Comparison of ENCODE assay signal across 8 cellular contexts in genomic region chr20:23142162-23143050, GRCh38.
DNase-seq lines count a peak whose midpoint lies in the region; ATAC-seq and TF ChIP-seq lines count a peak whose summit lies in the region.

No MANE protein-coding gene starts in this region.

- H3K4me3 ChIP-seq in adipocyte (ENCODE audit: low read length) (peak overlapping the region; percentile 34), neutrophil (ENCODE audit: low read depth in 1 of 2, low read length in 1 of 2) (peak overlapping the region; percentile 7 to 38)

- H3K9me3 ChIP-seq in adipocyte (ENCODE audit: control insufficient read depth, low read length) = no peaks in the 10 kb centered on the region
- no peaks in the 10 kb centered on the region for H3K9me3 ChIP-seq in neutrophil

- peak overlapping the region; percentile 99 for H3K27ac ChIP-seq in neutrophil

- H3K4me1 ChIP-seq in adipocyte (ENCODE audit: control insufficient read depth, insufficient read depth, low read length) = peaks cover 55% of the 10 kb centered on the region
- peaks cover 79 to 87% of the 10 kb centered on the region in 2 experiments for H3K4me1 ChIP-seq in neutrophil (ENCODE audit: control insufficient read depth in 1 of 2, insufficient read depth in 1 of 2, low read depth in 1 of 2, low read length in 1 of 2)

- POLR2A ChIA-PET in HEK293T (lab: Yijun Ruan, JAX) = interaction anchor here (1.4 kb wide), 1 partner anchor 215 kb away, joined by 3 read pairs; no protein-coding TSS in a partner anchor

- TF ChIP-seq CTCF in neutrophil (IDR thresholded peaks at IDR 0.05) = no peak

- peak overlapping the region; percentile 71 for H3K9ac ChIP-seq in adipocyte (ENCODE audit: low read length)

- H3K36me3 ChIP-seq in adipocyte (ENCODE audit: control insufficient read depth, insufficient read depth, low read length, severe bottlenecking) (no peaks in the 10 kb centered on the region), neutrophil (no peaks in the 10 kb centered on the region)

- H3K27me3 ChIP-seq in adipocyte (replicated peaks; ENCODE audit: control insufficient read depth, insufficient read depth, low read length) (no peaks in the 10 kb centered on the region), neutrophil (no peaks in the 10 kb centered on the region)

- no peak for DNase-seq in adipocyte (ENCODE audit: low read depth)
- DNase-seq in NAMALWA (ENCODE audit: low spot score) = no peak
- DNase-seq in midbrain (lab: John Stamatoyannopoulos, UW) = no peak
- DNase-seq in RKO (ENCODE audit: low spot score) = no peak
- DNase-seq in HEK293T (ENCODE audit: extremely low spot score) = no peak

- ATAC-seq in GM19351 (IDR thresholded peaks at IDR 0.05; ENCODE audit: unreplicated experiment) (peak; percentile 90), HG03378 (IDR thresholded peaks at IDR 0.05; ENCODE audit: unreplicated experiment) (peak; percentile 83)

- CTCF ChIA-PET in HEK293T (lab: Yijun Ruan, JAX) = no interaction called here

TF ChIP-seq in HEK293T, 16 proteins besides CTCF, POLR2A, EP300 and RAD21:
- no peak for TF ChIP-seq FOXK2 (IDR thresholded peaks at IDR 0.05)
